8 cellular contexts compared by ENCODE assay signal in genomic region chr7:2644514-2645273, GRCh38. TPM values are rescaled to one million over a fixed set of nuclear protein-coding genes. Genes with fewer than 3 reads are reported as not detected.
DNase-seq lines count a peak whose midpoint lies in the region; ATAC-seq and TF ChIP-seq lines count a peak whose summit lies in the region.
"Had no signal": no experiment of that assay in that cellular context is flagged by ENCODE, and none has a peak within 500 bp of the region (broad histone marks: within the 10 kb centered on the region; RNA-seq: fewer than 3 reads in every experiment).

No MANE protein-coding gene starts in this region.

- H3K4me2 ChIP-seq in GM23248 (ENCODE audit: unreplicated experiment): no peak overlapping the region

- 0 out of 2 replicates have a peak, but pooled peaks cover 5% of the 10 kb centered on the region for H3F3A ChIP-seq in GM23248 (ENCODE audit: insufficient read depth)

- no peak overlapping the region for H2AFZ ChIP-seq in GM23248

- H3K27me3 Mint-ChIP-seq in activated CD8-positive, alpha-beta T cell treated with anti-CD3 and anti-CD28 coated beads, Interleukin-2, amount 10 ng/mL, durations not matched to agents 7 days and 5 days (ENCODE audit: low read depth): no peaks in the 10 kb centered on the region

- no peaks in the 10 kb centered on the region for H3K9me3 ChIP-seq in neutrophil
- H3K9me3 ChIP-seq in GM23248 (ENCODE audit: low read depth): no peaks in the 10 kb centered on the region

- H3K4me3 ChIP-seq in neutrophil (ENCODE audit: low read depth in 1 of 2, low read length in 1 of 2): peak overlapping the region; percentile 42 to 57
- no peak overlapping the region for H3K4me3 ChIP-seq in GM23248

- H3K9me3 Mint-ChIP-seq in activated CD8-positive, alpha-beta T cell treated with anti-CD3 and anti-CD28 coated beads, Interleukin-2, amount 10 ng/mL, durations not matched to agents 7 days and 5 days (ENCODE audit: insufficient read depth): no peaks in the 10 kb centered on the region

- H3K9me2 ChIP-seq in GM23248 (ENCODE audit: insufficient read depth): no peaks in the 10 kb centered on the region

- POLR2A ChIA-PET in activated CD8-positive, alpha-beta T cell treated with anti-CD3 and anti-CD28 coated beads, Interleukin-2, amount 10 ng/mL, durations not matched to agents 7 days and 5 days (lab: Charles Lee): interaction anchor here (1.0 to 2.7 kb wide), 7 partner anchors 10 to 136 kb away, joined by 3 to 14 read pairs (median 6); partner anchors contain the start of gene TTYH3

- no peak overlapping the region for H3K9ac ChIP-seq in GM23248

- H3K4me1 Mint-ChIP-seq in activated CD8-positive, alpha-beta T cell treated with anti-CD3 and anti-CD28 coated beads, Interleukin-2, amount 10 ng/mL, durations not matched to agents 7 days and 5 days (ENCODE audit: low read depth): peaks cover 33% of the 10 kb centered on the region

- peak overlapping the region; percentile 95 for H3K27ac Mint-ChIP-seq in activated CD8-positive, alpha-beta T cell treated with anti-CD3 and anti-CD28 coated beads, Interleukin-2, amount 10 ng/mL, durations not matched to agents 7 days and 5 days

- WGBS in GM23248 (ENCODE audit: low coverage in 1 of 2, low lambda C conversion rate in 2 of 2, missing lambda C conversion rate in 2 of 2), 2 experiments: 80 to 84% methylated on average over 19 of the region's 19 CpGs

- H3K4me1 ChIP-seq in neutrophil (ENCODE audit: control insufficient read depth in 1 of 2, insufficient read depth in 1 of 2, low read depth in 1 of 2, low read length in 1 of 2): peaks cover 48 to 58% of the 10 kb centered on the region in 2 experiments
- H3K4me1 ChIP-seq in GM23248 (ENCODE audit: insufficient read depth): peaks cover 21% of the 10 kb centered on the region

- H3K36me3 ChIP-seq in neutrophil: peaks cover 3% of the 10 kb centered on the region
- H3K36me3 ChIP-seq in GM23248 (ENCODE audit: low read depth): no peaks in the 10 kb centered on the region

- no peaks in the 10 kb centered on the region for H4K20me1 ChIP-seq in GM23248 (ENCODE audit: insufficient read depth)

- CTCF ChIA-PET in activated CD8-positive, alpha-beta T cell treated with anti-CD3 and anti-CD28 coated beads, Interleukin-2, amount 10 ng/mL, durations not matched to agents 7 days and 5 days (lab: Charles Lee): interaction anchor here (1.1 to 5.8 kb wide), 5 partner anchors 12 to 74 kb away, joined by 3 to 34 read pairs (median 8); no protein-coding TSS in a partner anchor

- peaks cover 2% of the 10 kb centered on the region for H3K36me3 Mint-ChIP-seq in activated CD8-positive, alpha-beta T cell treated with anti-CD3 and anti-CD28 coated beads, Interleukin-2, amount 10 ng/mL, durations not matched to agents 7 days and 5 days (ENCODE audit: low read depth)

- peak overlapping the region; percentile 72 for H3K4me3 Mint-ChIP-seq in activated CD8-positive, alpha-beta T cell treated with anti-CD3 and anti-CD28 coated beads, Interleukin-2, amount 10 ng/mL, durations not matched to agents 7 days and 5 days

- peaks cover 11% of the 10 kb centered on the region for H3K79me2 ChIP-seq in GM23248 (ENCODE audit: insufficient read depth)

- no peak for TF ChIP-seq CTCF in neutrophil (IDR thresholded peaks at IDR 0.05)

- peak overlapping the region; percentile 80 for H3K27ac ChIP-seq in neutrophil
- H3K27ac ChIP-seq in GM23248: no peak overlapping the region

- ATAC-seq in GM19035 (IDR thresholded peaks at IDR 0.05; ENCODE audit: unreplicated experiment) (peak; percentile 32), HG02759 (IDR thresholded peaks at IDR 0.05; ENCODE audit: unreplicated experiment) (peak; percentile 33)
- ATAC-seq in activated CD8-positive, alpha-beta T cell treated with anti-CD3 and anti-CD28 coated beads, Interleukin-2, amount 10 ng/mL, durations not matched to agents 7 days and 5 days: peak; percentile 75
- ATAC-seq: HCT116 had no signal

- no peak for DNase-seq in activated CD8-positive, alpha-beta T cell treated with anti-CD3 and anti-CD28 coated beads, Interleukin-2, amount 10 ng/mL, durations not matched to agents 7 days and 5 days
- no peak for DNase-seq in globus pallidus (ENCODE audit: low spot score)
- no peak for DNase-seq in GOT3 (lab: John Stamatoyannopoulos, UW)
- DNase-seq in GM23248: no peak

- in situ Hi-C loops in GM23248 (cut with MboI): no loop called here

- no peaks in the 10 kb centered on the region for H3K27me3 ChIP-seq in neutrophil
- H3K27me3 ChIP-seq in GM23248 (replicated peaks; ENCODE audit: insufficient read depth): no peaks in the 10 kb centered on the region

RNA-seq across cellular contexts. Expression of gene TTYH3, which starts 12.9 kb away (rescaled TPM):
- total RNA-seq in activated CD8-positive, alpha-beta T cell treated with anti-CD3 and anti-CD28 coated beads, Interleukin-2, amount 10 ng/mL, durations not matched to agents 7 days and 5 days: 10 to 100 TPM; 37.0 to 37.7 TPM
- 25.3 and 33.6 TPM in 2 replicates for total RNA-seq in GM23248 (2014; rRNA removed; shearing (Covaris generic))
- polyA plus RNA-seq in GM23248 (2016; fragmentation: Nextera tagmentation; extraction: Ambion mirVana): 43.5 and 46.0 TPM in 2 replicates

RNA-seq across cellular contexts. Expression of gene AMZ1, which starts 43.3 kb away (rescaled TPM):
- not detected for total RNA-seq in activated CD8-positive, alpha-beta T cell treated with anti-CD3 and anti-CD28 coated beads, Interleukin-2, amount 10 ng/mL, durations not matched to agents 7 days and 5 days
- total RNA-seq in GM23248 (2014; rRNA removed; shearing (Covaris generic)): 3.4 and 4.4 TPM in 2 replicates
- 5.9 TPM in 2 replicates for polyA plus RNA-seq in GM23248 (2016; fragmentation: Nextera tagmentation; extraction: Ambion mirVana)
